1 cellular context compared by ENCODE assay signal in genomic region chr9:132745911-132746709, GRCh38.
TF ChIP-seq lines count a peak whose summit lies in the region.

No MANE protein-coding gene starts in this region.

TF ChIP-seq in GM23338, 12 proteins besides CTCF, POLR2A, EP300 and RAD21 (continued from another document):
- TF ChIP-seq ZNF462 (CRISPR knock-in tag; IDR thresholded peaks at IDR 0.05), result no peak
- no peak for TF ChIP-seq STAT1 (IDR thresholded peaks at IDR 0.05; ENCODE audit: unreplicated experiment)
- TF ChIP-seq ETS1 (IDR thresholded peaks at IDR 0.05), result no peak
- TF ChIP-seq NANOG (IDR thresholded peaks at IDR 0.05; ENCODE audit: borderline replicate concordance), result no peak
- TF ChIP-seq, protein P1, sequence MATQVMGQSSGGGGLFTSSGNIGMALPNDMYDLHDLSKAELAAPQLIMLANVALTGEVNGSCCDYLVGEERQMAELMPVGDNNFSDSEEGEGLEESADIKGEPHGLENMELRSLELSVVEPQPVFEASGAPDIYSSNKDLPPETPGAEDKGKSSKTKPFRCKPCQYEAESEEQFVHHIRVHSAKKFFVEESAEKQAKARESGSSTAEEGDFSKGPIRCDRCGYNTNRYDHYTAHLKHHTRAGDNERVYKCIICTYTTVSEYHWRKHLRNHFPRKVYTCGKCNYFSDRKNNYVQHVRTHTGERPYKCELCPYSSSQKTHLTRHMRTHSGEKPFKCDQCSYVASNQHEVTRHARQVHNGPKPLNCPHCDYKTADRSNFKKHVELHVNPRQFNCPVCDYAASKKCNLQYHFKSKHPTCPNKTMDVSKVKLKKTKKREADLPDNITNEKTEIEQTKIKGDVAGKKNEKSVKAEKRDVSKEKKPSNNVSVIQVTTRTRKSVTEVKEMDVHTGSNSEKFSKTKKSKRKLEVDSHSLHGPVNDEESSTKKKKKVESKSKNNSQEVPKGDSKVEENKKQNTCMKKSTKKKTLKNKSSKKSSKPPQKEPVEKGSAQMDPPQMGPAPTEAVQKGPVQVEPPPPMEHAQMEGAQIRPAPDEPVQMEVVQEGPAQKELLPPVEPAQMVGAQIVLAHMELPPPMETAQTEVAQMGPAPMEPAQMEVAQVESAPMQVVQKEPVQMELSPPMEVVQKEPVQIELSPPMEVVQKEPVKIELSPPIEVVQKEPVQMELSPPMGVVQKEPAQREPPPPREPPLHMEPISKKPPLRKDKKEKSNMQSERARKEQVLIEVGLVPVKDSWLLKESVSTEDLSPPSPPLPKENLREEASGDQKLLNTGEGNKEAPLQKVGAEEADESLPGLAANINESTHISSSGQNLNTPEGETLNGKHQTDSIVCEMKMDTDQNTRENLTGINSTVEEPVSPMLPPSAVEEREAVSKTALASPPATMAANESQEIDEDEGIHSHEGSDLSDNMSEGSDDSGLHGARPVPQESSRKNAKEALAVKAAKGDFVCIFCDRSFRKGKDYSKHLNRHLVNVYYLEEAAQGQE (IDR thresholded peaks at IDR 0.05; ENCODE audit: unreplicated experiment), result no peak
